ENCODE assay signal across 7 cellular contexts in genomic region chr6:58193209-58193608, GRCh38.
DNase-seq lines count a peak whose midpoint lies in the region; ATAC-seq, FAIRE-seq and TF ChIP-seq lines count a peak whose summit lies in the region.
"Not testable (repeated sequence)": the region's sequence is repeated elsewhere in the genome, so short reads cannot be mapped to it uniquely, and the experiment has no call there.

No MANE protein-coding gene starts in this region.

- POLR2A ChIA-PET in BJ (lab: Charles Lee); MCF 10A (lab: Yijun Ruan, JAX): not testable (repeated sequence)

- peak overlapping the region; percentile 56 for H3K4me3 Mint-ChIP-seq in MCF 10A (ENCODE audit: unreplicated experiment)

- in situ Hi-C loops in GM23248 (cut with MboI), result not testable (repeated sequence)

- not testable (repeated sequence) for H3K9me3 ChIP-seq in GM23248 (ENCODE audit: low read depth); RWPE2 (ENCODE audit: severe bottlenecking)

- not testable (repeated sequence) for H3K4me1 ChIP-seq in GM23248 (ENCODE audit: insufficient read depth)
- peaks cover 17% of the 10 kb centered on the region for H3K4me1 ChIP-seq in RWPE2 (ENCODE audit: insufficient read depth, poor library complexity, severe bottlenecking)

- not testable (repeated sequence) for H3K9ac ChIP-seq in GM23248

- ATAC-seq in RWPE2 (ENCODE audit: low read depth), result peak; percentile 95

- peak; percentile 93 for FAIRE-seq in HTR-8/SVneo (lab: Jason Lieb, UNC)

- H3K36me3 ChIP-seq in BJ (ENCODE audit: control insufficient read depth, insufficient read depth, low read length); GM23248 (ENCODE audit: low read depth); RWPE2 (ENCODE audit: low read depth): not testable (repeated sequence)

- not testable (repeated sequence) for H3K9me3 Mint-ChIP-seq in MCF 10A (ENCODE audit: unreplicated experiment)

- H3K4me1 Mint-ChIP-seq in MCF 10A (ENCODE audit: insufficient read depth, unreplicated experiment), result peaks cover 16% of the 10 kb centered on the region

- 4 to 6% methylated on average over 1 of the region's 1 CpG for WGBS in GM23248 (ENCODE audit: low coverage in 1 of 2, low lambda C conversion rate in 2 of 2, missing lambda C conversion rate in 2 of 2), 2 experiments

- H3K4me3 ChIP-seq in BJ (ENCODE audit: low read depth, low read length); GM23248; RWPE2 (ENCODE audit: severe bottlenecking): not testable (repeated sequence)

- peak overlapping the region; percentile 73 for H3K27ac Mint-ChIP-seq in MCF 10A (ENCODE audit: low read depth, unreplicated experiment)

- CTCF ChIA-PET in BJ (lab: Yijun Ruan, JAX); MCF 10A (lab: Yijun Ruan, JAX): not testable (repeated sequence)

- not testable (repeated sequence) for H3K36me3 Mint-ChIP-seq in MCF 10A (ENCODE audit: insufficient read depth, unreplicated experiment)

- H3K9me2 ChIP-seq in GM23248 (ENCODE audit: insufficient read depth), result not testable (repeated sequence)

- H3K4me2 ChIP-seq in GM23248 (ENCODE audit: unreplicated experiment), result not testable (repeated sequence)

- not testable (repeated sequence) for BruUV-seq in MCF 10A (replicated peaks; lab: Mats Ljungman, UMichigan)

- H3K27me3 ChIP-seq in BJ (ENCODE audit: control insufficient read depth, insufficient read depth, low read length); GM23248 (replicated peaks; ENCODE audit: insufficient read depth); RWPE2 (ENCODE audit: insufficient read depth, poor library complexity, severe bottlenecking): not testable (repeated sequence)

- H3F3A ChIP-seq in GM23248 (ENCODE audit: insufficient read depth), result peaks cover 13% of the 10 kb centered on the region; the same call in 1 of the 2 replicates

- H3K27ac ChIP-seq in GM23248, result peak overlapping the region; percentile 34
- peak overlapping the region; percentile 91 for H3K27ac ChIP-seq in RWPE2 (ENCODE audit: poor library complexity, severe bottlenecking)

- DNase-seq in BJ (ENCODE audit: low read depth), result peak; percentile 73
- DNase-seq in GM23248, result peak; percentile 84
- peak; percentile 4 for DNase-seq in HTR-8/SVneo (ENCODE audit: insufficient read length, low spot score)
- not testable (repeated sequence) for DNase-seq in RWPE2 (ENCODE audit: low spot score)
- peak; percentile 54 for DNase-seq in MCF 10A (ENCODE audit: unreplicated experiment)
- peak; percentile 3 for DNase-seq in fibroblast of gingiva (ENCODE audit: low read depth)
- DNase-seq in kidney tubule cell (ENCODE audit: low spot score), result peak; percentile 1

- intact Hi-C loops in MCF 10A (cut with micrococcal nuclease), result not testable (repeated sequence)

- not testable (repeated sequence) for H3K27me3 Mint-ChIP-seq in MCF 10A (ENCODE audit: insufficient read depth, unreplicated experiment)

- not testable (repeated sequence) for H4K20me1 ChIP-seq in GM23248 (ENCODE audit: insufficient read depth)

- not testable (repeated sequence) for H3K79me2 ChIP-seq in GM23248 (ENCODE audit: insufficient read depth)

- H2AFZ ChIP-seq in GM23248, result not testable (repeated sequence)

- TF ChIP-seq CTCF in BJ (IDR thresholded peaks at IDR 0.05; ENCODE audit: insufficient read depth, low read depth, low read length); RWPE2 (IDR thresholded peaks at IDR 0.05; ENCODE audit: poor library complexity, severe bottlenecking); MCF 10A (IDR thresholded peaks at IDR 0.05; ENCODE audit: unreplicated experiment): not testable (repeated sequence)
